In the genomic region with DNA sequence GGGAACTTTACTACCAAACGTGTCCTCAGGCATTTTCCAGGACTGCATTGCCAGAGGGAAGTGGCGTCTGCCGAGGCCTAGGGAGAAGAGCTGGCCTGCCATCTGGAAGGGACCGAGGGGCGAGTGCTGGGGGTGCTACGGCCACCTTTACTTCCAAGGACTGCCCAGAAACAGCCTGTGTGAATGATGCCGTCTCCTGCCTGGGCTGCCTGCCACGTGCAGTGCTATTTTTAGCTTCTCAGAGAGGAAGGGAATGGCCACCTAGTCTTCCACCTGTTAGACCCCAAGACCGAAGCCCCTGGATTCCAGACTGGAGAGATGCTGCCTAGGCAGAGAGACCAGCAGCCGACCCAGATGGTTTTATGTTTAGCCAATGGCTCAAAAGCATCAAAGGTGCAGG, we compare ENCODE assay signal across 21 cellular contexts. TPM values are rescaled to one million over a fixed set of nuclear protein-coding genes. Genes with fewer than 3 reads are reported as not detected.
DNase-seq lines count a peak whose midpoint lies in the region; ATAC-seq and TF ChIP-seq lines count a peak whose summit lies in the region.
"Had no signal": no experiment of that assay in that cellular context is flagged by ENCODE, and none has a peak within 500 bp of the region (broad histone marks: within the 10 kb centered on the region; RNA-seq: fewer than 3 reads in every experiment).

No MANE protein-coding gene starts in this region.

- H3K9me3 Mint-ChIP-seq in activated CD4-positive, alpha-beta T cell treated with anti-CD3 and anti-CD28 coated beads, Interleukin-2, amount 10 ng/mL, durations not matched to agents 7 days and 5 days = peaks cover 5% of the 10 kb centered on the region
- no peaks in the 10 kb centered on the region for H3K9me3 Mint-ChIP-seq in activated CD4-positive, alpha-beta T cell treated with anti-CD3 and anti-CD28 coated beads, Interleukin-2, amount 10 ng/mL, durations not matched to agents 24 days and 14 days
- no peaks in the 10 kb centered on the region for H3K9me3 Mint-ChIP-seq in naive thymus-derived CD8-positive, alpha-beta T cell
- peaks cover 4% of the 10 kb centered on the region for H3K9me3 Mint-ChIP-seq in stimulated activated memory B cell treated with anti-CD40 and anti-IgM and Interleukin-4, amounts not matched to agents 10 μg/mL and 1 μg/mL and 100 μg/mL, for 72 hours
- H3K9me3 Mint-ChIP-seq: CD8-positive, alpha-beta memory T cell had no signal

- peak overlapping the region; percentile 82 for H3K27ac Mint-ChIP-seq in activated CD4-positive, alpha-beta T cell treated with anti-CD3 and anti-CD28 coated beads, Interleukin-2, amount 10 ng/mL, durations not matched to agents 7 days and 5 days
- H3K27ac Mint-ChIP-seq in activated CD4-positive, alpha-beta T cell treated with anti-CD3 and anti-CD28 coated beads, Interleukin-2, amount 10 ng/mL, durations not matched to agents 24 days and 14 days = no peak overlapping the region
- H3K27ac Mint-ChIP-seq in naive thymus-derived CD8-positive, alpha-beta T cell = peak overlapping the region in 9 of 10 donors; percentile 18 to 78 (median 61)
- no peak overlapping the region for H3K27ac Mint-ChIP-seq in stimulated activated memory B cell treated with anti-CD40 and anti-IgM and Interleukin-4, amounts not matched to agents 10 μg/mL and 1 μg/mL and 100 μg/mL, for 72 hours

- CTCF ChIA-PET in activated CD4-positive, alpha-beta T cell treated with anti-CD3 and anti-CD28 coated beads, Interleukin-2, amount 10 ng/mL, durations not matched to agents 7 days and 5 days (lab: Charles Lee) = interaction anchor here (0.9 kb wide), 1 partner anchor 10 kb away, joined by 3 read pairs; no protein-coding TSS in a partner anchor
- CTCF ChIA-PET in RWPE1 (lab: Yijun Ruan, JAX) = no interaction called here

- H3K36me3 ChIP-seq in BLaER1 = peaks cover 33% of the 10 kb centered on the region

- ATAC-seq in naive thymus-derived CD8-positive, alpha-beta T cell = no peak
- ATAC-seq in stimulated activated memory B cell treated with anti-CD40 and anti-IgM and Interleukin-4, amounts not matched to agents 10 μg/mL and 1 μg/mL and 100 μg/mL, for 72 hours = no peak
- ATAC-seq in GM21528 (IDR thresholded peaks at IDR 0.05; ENCODE audit: low FRiP score, unreplicated experiment) = no peak
- ATAC-seq: HCT116, Right ventricle myocardium inferior had no signal

- H3K9me3 ChIP-seq in BLaER1 = peaks cover 17% of the 10 kb centered on the region

- POLR2A ChIA-PET in activated CD4-positive, alpha-beta T cell treated with anti-CD3 and anti-CD28 coated beads, Interleukin-2, amount 10 ng/mL, durations not matched to agents 7 days and 5 days (lab: Charles Lee) = no interaction called here
- POLR2A ChIA-PET in RWPE1 (lab: Yijun Ruan, JAX; ENCODE audit: low non-redundant PET) = no interaction called here
- POLR2A ChIA-PET in naive thymus-derived CD8-positive, alpha-beta T cell (lab: Charles Lee) = no interaction called here

- TF ChIP-seq CTCF in RWPE1 (conservative IDR thresholded peaks at IDR 0.05; ENCODE audit: low read depth) = no peak

- H3K9ac ChIP-seq in BLaER1 = no peak overlapping the region

- no peak for DNase-seq in activated CD4-positive, alpha-beta T cell treated with anti-CD3 and anti-CD28 coated beads, Interleukin-2, amount 10 ng/mL, durations not matched to agents 7 days and 5 days
- DNase-seq in activated CD4-positive, alpha-beta T cell treated with anti-CD3 and anti-CD28 coated beads, Interleukin-2, amount 10 ng/mL, durations not matched to agents 24 days and 14 days = no peak
- no peak for DNase-seq in RWPE1 (ENCODE audit: low spot score)
- DNase-seq in naive thymus-derived CD8-positive, alpha-beta T cell = peak in 1 of 10 donors; percentile 40
- DNase-seq in NCI-H526 treated with DMSO at 0.1 percent for 48 hours (lab: John Stamatoyannopoulos, UW) = no peak
- DNase-seq: ACHN; CD8-positive, alpha-beta memory T cell; DMS53; EL; Kasumi-1; NCI-H1694; NCI-H2081; NCI-H2171 treated with DMSO at 0.1 percent for 48 hours; NCI-H524 treated with DMSO at 0.1 percent for 48 hours; OCI-M1 had no signal

- intact Hi-C loops in activated CD4-positive, alpha-beta T cell treated with anti-CD3 and anti-CD28 coated beads, Interleukin-2, amount 10 ng/mL, durations not matched to agents 24 days and 14 days (cut with micrococcal nuclease) = no loop called here

- peaks cover 48% of the 10 kb centered on the region for H3K36me3 Mint-ChIP-seq in activated CD4-positive, alpha-beta T cell treated with anti-CD3 and anti-CD28 coated beads, Interleukin-2, amount 10 ng/mL, durations not matched to agents 7 days and 5 days (ENCODE audit: low read depth)
- H3K36me3 Mint-ChIP-seq in activated CD4-positive, alpha-beta T cell treated with anti-CD3 and anti-CD28 coated beads, Interleukin-2, amount 10 ng/mL, durations not matched to agents 24 days and 14 days (ENCODE audit: low read depth) = peaks cover 22% of the 10 kb centered on the region
- H3K36me3 Mint-ChIP-seq in naive thymus-derived CD8-positive, alpha-beta T cell = peaks cover 6 to 28% (median 22%) of the 10 kb centered on the region in 3 donors
- peaks cover 64% of the 10 kb centered on the region for H3K36me3 Mint-ChIP-seq in stimulated activated memory B cell treated with anti-CD40 and anti-IgM and Interleukin-4, amounts not matched to agents 10 μg/mL and 1 μg/mL and 100 μg/mL, for 72 hours

- no peaks in the 10 kb centered on the region for H4K20me1 ChIP-seq in BLaER1

- no peak overlapping the region for H3K4me3 Mint-ChIP-seq in activated CD4-positive, alpha-beta T cell treated with anti-CD3 and anti-CD28 coated beads, Interleukin-2, amount 10 ng/mL, durations not matched to agents 7 days and 5 days
- no peak overlapping the region for H3K4me3 Mint-ChIP-seq in activated CD4-positive, alpha-beta T cell treated with anti-CD3 and anti-CD28 coated beads, Interleukin-2, amount 10 ng/mL, durations not matched to agents 24 days and 14 days
- H3K4me3 Mint-ChIP-seq in naive thymus-derived CD8-positive, alpha-beta T cell = no peak overlapping the region
- no peak overlapping the region for H3K4me3 Mint-ChIP-seq in stimulated activated memory B cell treated with anti-CD40 and anti-IgM and Interleukin-4, amounts not matched to agents 10 μg/mL and 1 μg/mL and 100 μg/mL, for 72 hours
- H3K4me3 Mint-ChIP-seq: CD8-positive, alpha-beta memory T cell had no signal

- H3K4me2 ChIP-seq in BLaER1 = peak overlapping the region; percentile 91

- H3K27me3 ChIP-seq in BLaER1 = no peaks in the 10 kb centered on the region

- H3K4me1 Mint-ChIP-seq in activated CD4-positive, alpha-beta T cell treated with anti-CD3 and anti-CD28 coated beads, Interleukin-2, amount 10 ng/mL, durations not matched to agents 7 days and 5 days = peaks cover 78% of the 10 kb centered on the region
- H3K4me1 Mint-ChIP-seq in activated CD4-positive, alpha-beta T cell treated with anti-CD3 and anti-CD28 coated beads, Interleukin-2, amount 10 ng/mL, durations not matched to agents 24 days and 14 days = peaks cover 48% of the 10 kb centered on the region
- peaks cover 29 to 66% (median 50%) of the 10 kb centered on the region in 4 donors for H3K4me1 Mint-ChIP-seq in naive thymus-derived CD8-positive, alpha-beta T cell
- peaks cover 43% of the 10 kb centered on the region for H3K4me1 Mint-ChIP-seq in stimulated activated memory B cell treated with anti-CD40 and anti-IgM and Interleukin-4, amounts not matched to agents 10 μg/mL and 1 μg/mL and 100 μg/mL, for 72 hours

- H3K4me3 ChIP-seq in BLaER1 = no peak overlapping the region

- H3K27me3 Mint-ChIP-seq in activated CD4-positive, alpha-beta T cell treated with anti-CD3 and anti-CD28 coated beads, Interleukin-2, amount 10 ng/mL, durations not matched to agents 7 days and 5 days = no peaks in the 10 kb centered on the region
- H3K27me3 Mint-ChIP-seq in activated CD4-positive, alpha-beta T cell treated with anti-CD3 and anti-CD28 coated beads, Interleukin-2, amount 10 ng/mL, durations not matched to agents 24 days and 14 days = no peaks in the 10 kb centered on the region
- no peaks in the 10 kb centered on the region for H3K27me3 Mint-ChIP-seq in naive thymus-derived CD8-positive, alpha-beta T cell
- no peaks in the 10 kb centered on the region for H3K27me3 Mint-ChIP-seq in stimulated activated memory B cell treated with anti-CD40 and anti-IgM and Interleukin-4, amounts not matched to agents 10 μg/mL and 1 μg/mL and 100 μg/mL, for 72 hours
- H3K27me3 Mint-ChIP-seq: CD8-positive, alpha-beta memory T cell had no signal

- H3K4me1 ChIP-seq in BLaER1 = peaks cover 96% of the 10 kb centered on the region

- peak overlapping the region; percentile 78 for H3K27ac ChIP-seq in BLaER1
- H3K27ac ChIP-seq in RWPE1 = peak overlapping the region; percentile 95
- H3K27ac ChIP-seq: 22Rv1 had no signal

RNA-seq across cellular contexts. Expression of gene VAC14, which starts 57.2 kb away (rescaled TPM):
- total RNA-seq in activated CD4-positive, alpha-beta T cell treated with anti-CD3 and anti-CD28 coated beads, Interleukin-2, amount 10 ng/mL, durations not matched to agents 7 days and 5 days = 10 to 100 TPM; 35.9 to 37.1 TPM
- 36.3 and 38.6 TPM in 2 replicates for total RNA-seq in activated CD4-positive, alpha-beta T cell treated with anti-CD3 and anti-CD28 coated beads, Interleukin-2, amount 10 ng/mL, durations not matched to agents 24 days and 14 days
- total RNA-seq in naive thymus-derived CD8-positive, alpha-beta T cell = 10 to 100 TPM; 41.4 to 44.9 TPM
- 10 to 100 TPM; 27.2 to 50.7 (median 31.5) TPM for polyA plus RNA-seq in naive thymus-derived CD8-positive, alpha-beta T cell

RNA-seq across cellular contexts. Expression of gene MTSS2, which starts 57.9 kb away (rescaled TPM):
- 1 to 10 TPM; 7.1 to 9.2 TPM for total RNA-seq in activated CD4-positive, alpha-beta T cell treated with anti-CD3 and anti-CD28 coated beads, Interleukin-2, amount 10 ng/mL, durations not matched to agents 7 days and 5 days
- 2.6 and 3.7 TPM in 2 replicates for total RNA-seq in activated CD4-positive, alpha-beta T cell treated with anti-CD3 and anti-CD28 coated beads, Interleukin-2, amount 10 ng/mL, durations not matched to agents 24 days and 14 days
- 10 to 100 TPM; 23.3 to 26.8 TPM for total RNA-seq in naive thymus-derived CD8-positive, alpha-beta T cell
- polyA plus RNA-seq in naive thymus-derived CD8-positive, alpha-beta T cell = under 1 TPM in 1 of 3 donors, not detected in 2; 0.28 TPM
- polyA plus RNA-seq: CD8-positive, alpha-beta memory T cell had no signal

Comparison
In these comparisons a context has a peak if more than half of its experiments do, and no peak if none do; other contexts are left out.
1. H3K27ac Mint-ChIP-seq: peak in activated CD4-positive, alpha-beta T cell treated with anti-CD3 and anti-CD28 coated beads, Interleukin-2, amount 10 ng/mL, durations not matched to agents 7 days and 5 days (single experiment) and naive thymus-derived CD8-positive, alpha-beta T cell (9 of 10); none in activated CD4-positive, alpha-beta T cell treated with anti-CD3 and anti-CD28 coated beads, Interleukin-2, amount 10 ng/mL, durations not matched to agents 24 days and 14 days (single experiment) and stimulated activated memory B cell treated with anti-CD40 and anti-IgM and Interleukin-4, amounts not matched to agents 10 μg/mL and 1 μg/mL and 100 μg/mL, for 72 hours (single experiment).